ENCODE assay signal across 28 cellular contexts in genomic region chr1:118272884-118273283, GRCh38.
"Had no signal": no experiment of that assay in that cellular context is flagged by ENCODE, and none has a peak within 500 bp of the region (broad histone marks: within the 10 kb centered on the region; RNA-seq: fewer than 3 reads in every experiment).

No MANE protein-coding gene starts in this region.

- DNase-seq: colonic mucosa; cortex of kidney; dermis blood vessel endothelial cell; dorsolateral prefrontal cortex; effector CD4-positive, alpha-beta T cell; effector CD8-positive, alpha-beta T cell; effector memory CD4-positive, alpha-beta T cell; effector memory CD8-positive, alpha-beta T cell; endodermal cell; erythroblast; esophagus squamous epithelium; foreskin fibroblast; foreskin keratinocyte; foreskin melanocyte; gastrocnemius medialis; glutamatergic neuron; head of caudate nucleus; heart left ventricle; heart right ventricle had no signal

- H3K9me3 ChIP-seq: colonic mucosa, esophagus squamous epithelium, gastrocnemius medialis had no signal

- H3K4me1 ChIP-seq: colonic mucosa, esophagus squamous epithelium, gastroesophageal sphincter, heart left ventricle, heart right ventricle had no signal

- FAIRE-seq: colon, endometrium, endothelial cell of umbilical vein, frontal cortex had no signal

- H3K4me3 ChIP-seq: colonic mucosa, coronary artery, dorsolateral prefrontal cortex, esophagus muscularis mucosa, esophagus squamous epithelium, gastrocnemius medialis, gastroesophageal sphincter, heart left ventricle, heart right ventricle had no signal

- H3K27ac ChIP-seq: colonic mucosa, coronary artery, dorsolateral prefrontal cortex, epithelial cell of prostate, esophagus muscularis mucosa, esophagus squamous epithelium, foreskin keratinocyte, gastrocnemius medialis, gastroesophageal sphincter, heart left ventricle, heart right ventricle had no signal

- H3K36me3 ChIP-seq: colonic mucosa, esophagus muscularis mucosa, esophagus squamous epithelium, gastrocnemius medialis, gastroesophageal sphincter, heart left ventricle, heart right ventricle had no signal

- H3K27me3 ChIP-seq: colonic mucosa, esophagus muscularis mucosa, esophagus squamous epithelium, foreskin keratinocyte, gastrocnemius medialis, gastroesophageal sphincter, heart left ventricle, heart right ventricle had no signal

- ATAC-seq: effector memory CD8-positive, alpha-beta T cell; esophagus mucosa; foreskin keratinocyte; gastrocnemius medialis; gastroesophageal sphincter; heart left ventricle; heart right ventricle had no signal
